Comparison of ENCODE assay signal across 1 cellular context in the genomic region with DNA sequence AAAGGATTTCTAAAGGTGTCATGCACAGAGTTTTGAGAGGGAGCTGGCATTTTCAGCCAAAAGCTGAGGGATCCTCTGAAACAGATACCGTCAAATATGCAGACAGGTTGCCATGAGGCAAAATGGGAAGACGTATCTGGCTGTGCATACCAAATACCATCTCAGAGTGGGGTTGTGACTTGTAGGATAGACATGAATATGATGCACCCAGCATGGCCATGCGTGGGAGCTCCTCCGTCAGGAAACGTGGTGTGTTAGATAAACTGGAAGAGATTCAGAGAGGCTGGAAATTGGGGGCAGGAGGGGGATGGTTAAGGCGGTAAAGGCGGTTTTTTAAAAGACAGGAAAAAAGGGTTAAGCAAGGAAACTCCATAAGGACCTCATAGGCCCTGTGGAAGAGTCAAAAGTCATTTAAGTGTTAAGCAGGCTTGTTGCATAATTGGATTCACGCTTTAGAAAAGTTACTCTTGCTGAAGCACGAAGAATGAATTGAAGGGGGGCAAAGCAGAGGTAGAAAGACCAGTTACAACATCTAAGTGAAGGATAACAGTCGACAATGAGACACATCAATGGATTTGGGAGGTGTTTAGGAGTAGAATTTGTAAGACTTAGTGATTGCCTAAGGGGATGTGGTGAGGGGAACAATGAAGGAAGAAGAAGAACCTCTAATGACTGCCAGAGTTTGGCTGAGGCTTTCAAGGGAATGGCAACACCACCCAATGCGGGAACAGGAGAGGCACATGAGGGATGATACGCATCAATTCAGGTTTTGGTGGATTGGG.
TF ChIP-seq lines count a peak whose summit lies in the region.

No MANE protein-coding gene starts in this region.

TF ChIP-seq in K562, 482 proteins besides CTCF, POLR2A, EP300 and RAD21 (continued from another document and continues in another):
- no peak for TF ChIP-seq ZC3H11A (IDR thresholded peaks at IDR 0.05; ENCODE audit: low read depth, low read length)
- TF ChIP-seq IFI16 (CRISPR knock-in tag; IDR thresholded peaks at IDR 0.05): no peak
- TF ChIP-seq MYC (IDR thresholded peaks at IDR 0.05; ENCODE audit: low read depth, low read length): peak; percentile 50; the same call in 1 of the 2 replicates
- TF ChIP-seq MYC (CRISPR knock-in tag; IDR thresholded peaks at IDR 0.05; ENCODE audit: borderline replicate concordance, low read depth): no peak
- no peak for TF ChIP-seq FOXK1 (CRISPR knock-in tag; IDR thresholded peaks at IDR 0.05; ENCODE audit: borderline replicate concordance)
- peak; percentile 83 for TF ChIP-seq TAL1 (IDR thresholded peaks at IDR 0.05)
- TF ChIP-seq SMAD4 (CRISPR knock-in tag; conservative IDR thresholded peaks at IDR 0.05): peak; percentile 59; the same call in 1 of the 2 replicates
- TF ChIP-seq, protein P1, sequence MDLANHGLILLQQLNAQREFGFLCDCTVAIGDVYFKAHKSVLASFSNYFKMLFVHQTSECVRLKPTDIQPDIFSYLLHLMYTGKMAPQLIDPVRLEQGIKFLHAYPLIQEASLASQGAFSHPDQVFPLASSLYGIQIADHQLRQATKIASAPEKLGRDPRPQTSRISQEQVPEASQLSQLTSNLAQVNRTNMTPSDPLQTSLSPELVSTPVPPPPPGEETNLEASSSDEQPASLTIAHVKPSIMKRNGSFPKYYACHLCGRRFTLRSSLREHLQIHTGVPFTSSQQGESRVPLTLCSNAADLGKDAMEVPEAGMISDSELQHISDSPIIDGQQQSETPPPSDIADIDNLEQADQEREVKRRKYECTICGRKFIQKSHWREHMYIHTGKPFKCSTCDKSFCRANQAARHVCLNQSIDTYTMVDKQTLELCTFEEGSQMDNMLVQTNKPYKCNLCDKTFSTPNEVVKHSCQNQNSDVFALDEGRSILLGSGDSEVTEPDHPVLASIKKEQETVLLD (IDR thresholded peaks at IDR 0.05): peak; percentile 50; the same call in 1 of the 2 replicates
- peak; percentile 76 for TF ChIP-seq NCOA1 (IDR thresholded peaks at IDR 0.05; ENCODE audit: low read depth)
- TF ChIP-seq, protein P2, sequence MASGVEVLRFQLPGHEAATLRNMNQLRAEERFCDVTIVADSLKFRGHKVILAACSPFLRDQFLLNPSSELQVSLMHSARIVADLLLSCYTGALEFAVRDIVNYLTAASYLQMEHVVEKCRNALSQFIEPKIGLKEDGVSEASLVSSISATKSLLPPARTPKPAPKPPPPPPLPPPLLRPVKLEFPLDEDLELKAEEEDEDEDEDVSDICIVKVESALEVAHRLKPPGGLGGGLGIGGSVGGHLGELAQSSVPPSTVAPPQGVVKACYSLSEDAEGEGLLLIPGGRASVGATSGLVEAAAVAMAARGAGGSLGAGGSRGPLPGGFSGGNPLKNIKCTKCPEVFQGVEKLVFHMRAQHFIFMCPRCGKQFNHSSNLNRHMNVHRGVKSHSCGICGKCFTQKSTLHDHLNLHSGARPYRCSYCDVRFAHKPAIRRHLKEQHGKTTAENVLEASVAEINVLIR (CRISPR knock-in tag; IDR thresholded peaks at IDR 0.05): 0 out of 2 replicates have a peak, but pooled peaks have one; percentile 28
- TF ChIP-seq NR2C2 (CRISPR knock-in tag; IDR thresholded peaks at IDR 0.05): no peak
- peak; percentile 31; the same call in 1 of the 2 replicates for TF ChIP-seq NR2C2 (tag; IDR thresholded peaks at IDR 0.05)
- 0 out of 2 replicates have a peak, but pooled peaks have one; percentile 37 for TF ChIP-seq MEF2D (tag; conservative IDR thresholded peaks at IDR 0.05; ENCODE audit: low read depth)
- peak; percentile 37; the same call in 1 of the 2 replicates for TF ChIP-seq GATA2 (CRISPR knock-in tag; IDR thresholded peaks at IDR 0.05)
- peak; percentile 87 for TF ChIP-seq SMARCE1 (IDR thresholded peaks at IDR 0.05)
- TF ChIP-seq CEBPB (tag; IDR thresholded peaks at IDR 0.05): peak; percentile 57
- no peak for TF ChIP-seq MAZ (CRISPR knock-in tag; conservative IDR thresholded peaks at IDR 0.05 in 1 of 2, IDR thresholded peaks at IDR 0.05 in 1 of 2)
- TF ChIP-seq ZSCAN32 (CRISPR knock-in tag; IDR thresholded peaks at IDR 0.05): no peak
- TF ChIP-seq NFRKB (IDR thresholded peaks at IDR 0.05; ENCODE audit: low read depth): peak; percentile 39
- peak; percentile 37; the same call in 1 of the 2 replicates for TF ChIP-seq EHMT2 (IDR thresholded peaks at IDR 0.05)
- TF ChIP-seq FOSL1 (tag; conservative IDR thresholded peaks at IDR 0.05): peak; percentile 35; the same call in 1 of the 2 replicates
- no peak for TF ChIP-seq ATF1 (CRISPR knock-in tag; IDR thresholded peaks at IDR 0.05)
- peak; percentile 45 for TF ChIP-seq ATF1 (tag; IDR thresholded peaks at IDR 0.05)
- no peak for TF ChIP-seq IRF2 (CRISPR knock-in tag; IDR thresholded peaks at IDR 0.05)
- peak; percentile 93 for TF ChIP-seq CBFA2T3 (IDR thresholded peaks at IDR 0.05)
- TF ChIP-seq TAF9B (IDR thresholded peaks at IDR 0.05; ENCODE audit: partially characterized antibody): peak; percentile 36
- TF ChIP-seq, protein P3, sequence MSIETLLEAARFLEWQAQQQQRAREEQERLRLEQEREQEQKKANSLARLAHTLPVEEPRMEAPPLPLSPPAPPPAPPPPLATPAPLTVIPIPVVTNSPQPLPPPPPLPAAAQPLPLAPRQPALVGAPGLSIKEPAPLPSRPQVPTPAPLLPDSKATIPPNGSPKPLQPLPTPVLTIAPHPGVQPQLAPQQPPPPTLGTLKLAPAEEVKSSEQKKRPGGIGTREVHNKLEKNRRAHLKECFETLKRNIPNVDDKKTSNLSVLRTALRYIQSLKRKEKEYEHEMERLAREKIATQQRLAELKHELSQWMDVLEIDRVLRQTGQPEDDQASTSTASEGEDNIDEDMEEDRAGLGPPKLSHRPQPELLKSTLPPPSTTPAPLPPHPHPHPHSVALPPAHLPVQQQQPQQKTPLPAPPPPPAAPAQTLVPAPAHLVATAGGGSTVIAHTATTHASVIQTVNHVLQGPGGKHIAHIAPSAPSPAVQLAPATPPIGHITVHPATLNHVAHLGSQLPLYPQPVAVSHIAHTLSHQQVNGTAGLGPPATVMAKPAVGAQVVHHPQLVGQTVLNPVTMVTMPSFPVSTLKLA (conservative IDR thresholded peaks at IDR 0.05): peak in 1 of 2 experiments; percentile 56; a peak in 1 of 4 replicates
- peak; percentile 69; the same call in 1 of the 2 replicates for TF ChIP-seq L3MBTL2 (IDR thresholded peaks at IDR 0.05)
- TF ChIP-seq HDAC1 (IDR thresholded peaks at IDR 0.05): peak in 1 of 2 experiments; percentile 89; a peak in 2 of 4 replicates
- TF ChIP-seq NBN (IDR thresholded peaks at IDR 0.05; ENCODE audit: low read depth): peak; percentile 59; the same call in 1 of the 2 replicates
- TF ChIP-seq ARID1B (IDR thresholded peaks at IDR 0.05): peak; percentile 94
- TF ChIP-seq KDM1A (IDR thresholded peaks at IDR 0.05): peak; percentile 91 to 95
- TF ChIP-seq PCBP1 (IDR thresholded peaks at IDR 0.05; ENCODE audit: low read depth, low read length, poor library complexity, severe bottlenecking): no peak
- peak; percentile 9 for TF ChIP-seq MEIS2 (IDR thresholded peaks at IDR 0.05; ENCODE audit: partially characterized antibody)
- TF ChIP-seq, protein P4, sequence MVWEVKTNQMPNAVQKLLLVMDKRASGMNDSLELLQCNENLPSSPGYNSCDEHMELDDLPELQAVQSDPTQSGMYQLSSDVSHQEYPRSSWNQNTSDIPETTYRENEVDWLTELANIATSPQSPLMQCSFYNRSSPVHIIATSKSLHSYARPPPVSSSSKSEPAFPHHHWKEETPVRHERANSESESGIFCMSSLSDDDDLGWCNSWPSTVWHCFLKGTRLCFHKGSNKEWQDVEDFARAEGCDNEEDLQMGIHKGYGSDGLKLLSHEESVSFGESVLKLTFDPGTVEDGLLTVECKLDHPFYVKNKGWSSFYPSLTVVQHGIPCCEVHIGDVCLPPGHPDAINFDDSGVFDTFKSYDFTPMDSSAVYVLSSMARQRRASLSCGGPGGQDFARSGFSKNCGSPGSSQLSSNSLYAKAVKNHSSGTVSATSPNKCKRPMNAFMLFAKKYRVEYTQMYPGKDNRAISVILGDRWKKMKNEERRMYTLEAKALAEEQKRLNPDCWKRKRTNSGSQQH (CRISPR knock-in tag; IDR thresholded peaks at IDR 0.05): 0 out of 2 replicates have a peak, but pooled peaks have one; percentile 22
- TF ChIP-seq, protein P5, sequence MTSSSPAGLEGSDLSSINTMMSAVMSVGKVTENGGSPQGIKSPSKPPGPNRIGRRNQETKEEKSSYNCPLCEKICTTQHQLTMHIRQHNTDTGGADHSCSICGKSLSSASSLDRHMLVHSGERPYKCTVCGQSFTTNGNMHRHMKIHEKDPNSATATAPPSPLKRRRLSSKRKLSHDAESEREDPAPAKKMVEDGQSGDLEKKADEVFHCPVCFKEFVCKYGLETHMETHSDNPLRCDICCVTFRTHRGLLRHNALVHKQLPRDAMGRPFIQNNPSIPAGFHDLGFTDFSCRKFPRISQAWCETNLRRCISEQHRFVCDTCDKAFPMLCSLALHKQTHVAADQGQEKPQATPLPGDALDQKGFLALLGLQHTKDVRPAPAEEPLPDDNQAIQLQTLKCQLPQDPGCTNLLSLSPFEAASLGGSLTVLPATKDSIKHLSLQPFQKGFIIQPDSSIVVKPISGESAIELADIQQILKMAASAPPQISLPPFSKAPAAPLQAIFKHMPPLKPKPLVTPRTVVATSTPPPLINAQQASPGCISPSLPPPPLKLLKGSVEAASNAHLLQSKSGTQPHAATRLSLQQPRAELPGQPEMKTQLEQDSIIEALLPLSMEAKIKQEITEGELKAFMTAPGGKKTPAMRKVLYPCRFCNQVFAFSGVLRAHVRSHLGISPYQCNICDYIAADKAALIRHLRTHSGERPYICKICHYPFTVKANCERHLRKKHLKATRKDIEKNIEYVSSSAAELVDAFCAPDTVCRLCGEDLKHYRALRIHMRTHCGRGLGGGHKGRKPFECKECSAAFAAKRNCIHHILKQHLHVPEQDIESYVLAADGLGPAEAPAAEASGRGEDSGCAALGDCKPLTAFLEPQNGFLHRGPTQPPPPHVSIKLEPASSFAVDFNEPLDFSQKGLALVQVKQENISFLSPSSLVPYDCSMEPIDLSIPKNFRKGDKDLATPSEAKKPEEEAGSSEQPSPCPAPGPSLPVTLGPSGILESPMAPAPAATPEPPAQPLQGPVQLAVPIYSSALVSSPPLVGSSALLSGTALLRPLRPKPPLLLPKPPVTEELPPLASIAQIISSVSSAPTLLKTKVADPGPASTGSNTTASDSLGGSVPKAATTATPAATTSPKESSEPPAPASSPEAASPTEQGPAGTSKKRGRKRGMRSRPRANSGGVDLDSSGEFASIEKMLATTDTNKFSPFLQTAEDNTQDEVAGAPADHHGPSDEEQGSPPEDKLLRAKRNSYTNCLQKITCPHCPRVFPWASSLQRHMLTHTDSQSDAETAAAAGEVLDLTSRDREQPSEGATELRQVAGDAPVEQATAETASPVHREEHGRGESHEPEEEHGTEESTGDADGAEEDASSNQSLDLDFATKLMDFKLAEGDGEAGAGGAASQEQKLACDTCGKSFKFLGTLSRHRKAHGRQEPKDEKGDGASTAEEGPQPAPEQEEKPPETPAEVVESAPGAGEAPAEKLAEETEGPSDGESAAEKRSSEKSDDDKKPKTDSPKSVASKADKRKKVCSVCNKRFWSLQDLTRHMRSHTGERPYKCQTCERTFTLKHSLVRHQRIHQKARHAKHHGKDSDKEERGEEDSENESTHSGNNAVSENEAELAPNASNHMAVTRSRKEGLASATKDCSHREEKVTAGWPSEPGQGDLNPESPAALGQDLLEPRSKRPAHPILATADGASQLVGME (CRISPR knock-in tag; IDR thresholded peaks at IDR 0.05): no peak
- TF ChIP-seq PML (IDR thresholded peaks at IDR 0.05; ENCODE audit: low read length): peak; percentile 48; the same call in 1 of the 2 replicates
- 0 out of 2 replicates have a peak, but pooled peaks have one; percentile 20 for TF ChIP-seq MTA3 (IDR thresholded peaks at IDR 0.05; ENCODE audit: borderline replicate concordance)
- TF ChIP-seq, protein P6, sequence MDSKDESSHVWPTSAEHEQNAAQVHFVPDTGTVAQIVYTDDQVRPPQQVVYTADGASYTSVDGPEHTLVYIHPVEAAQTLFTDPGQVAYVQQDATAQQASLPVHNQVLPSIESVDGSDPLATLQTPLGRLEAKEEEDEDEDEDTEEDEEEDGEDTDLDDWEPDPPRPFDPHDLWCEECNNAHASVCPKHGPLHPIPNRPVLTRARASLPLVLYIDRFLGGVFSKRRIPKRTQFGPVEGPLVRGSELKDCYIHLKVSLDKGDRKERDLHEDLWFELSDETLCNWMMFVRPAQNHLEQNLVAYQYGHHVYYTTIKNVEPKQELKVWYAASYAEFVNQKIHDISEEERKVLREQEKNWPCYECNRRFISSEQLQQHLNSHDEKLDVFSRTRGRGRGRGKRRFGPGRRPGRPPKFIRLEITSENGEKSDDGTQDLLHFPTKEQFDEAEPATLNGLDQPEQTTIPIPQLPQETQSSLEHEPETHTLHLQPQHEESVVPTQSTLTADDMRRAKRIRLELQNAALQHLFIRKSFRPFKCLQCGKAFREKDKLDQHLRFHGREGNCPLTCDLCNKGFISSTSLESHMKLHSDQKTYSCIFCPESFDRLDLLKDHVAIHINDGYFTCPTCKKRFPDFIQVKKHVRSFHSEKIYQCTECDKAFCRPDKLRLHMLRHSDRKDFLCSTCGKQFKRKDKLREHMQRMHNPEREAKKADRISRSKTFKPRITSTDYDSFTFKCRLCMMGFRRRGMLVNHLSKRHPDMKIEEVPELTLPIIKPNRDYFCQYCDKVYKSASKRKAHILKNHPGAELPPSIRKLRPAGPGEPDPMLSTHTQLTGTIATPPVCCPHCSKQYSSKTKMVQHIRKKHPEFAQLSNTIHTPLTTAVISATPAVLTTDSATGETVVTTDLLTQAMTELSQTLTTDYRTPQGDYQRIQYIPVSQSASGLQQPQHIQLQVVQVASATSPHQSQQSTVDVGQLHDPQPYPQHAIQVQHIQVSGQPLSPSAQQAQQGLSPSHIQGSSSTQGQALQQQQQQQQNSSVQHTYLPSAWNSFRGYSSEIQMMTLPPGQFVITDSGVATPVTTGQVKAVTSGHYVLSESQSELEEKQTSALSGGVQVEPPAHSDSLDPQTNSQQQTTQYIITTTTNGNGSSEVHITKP (IDR thresholded peaks at IDR 0.05; ENCODE audit: partially characterized antibody): peak; percentile 64
- peak; percentile 52; the same call in 1 of the 2 replicates for TF ChIP-seq DMBX1 (CRISPR knock-in tag; IDR thresholded peaks at IDR 0.05; ENCODE audit: borderline replicate concordance)
- TF ChIP-seq ETV1 (tag; conservative IDR thresholded peaks at IDR 0.05; ENCODE audit: low read depth): 0 out of 2 replicates have a peak, but pooled peaks have one; percentile 17
